10 cellular contexts compared by ENCODE assay signal in the genomic region with DNA sequence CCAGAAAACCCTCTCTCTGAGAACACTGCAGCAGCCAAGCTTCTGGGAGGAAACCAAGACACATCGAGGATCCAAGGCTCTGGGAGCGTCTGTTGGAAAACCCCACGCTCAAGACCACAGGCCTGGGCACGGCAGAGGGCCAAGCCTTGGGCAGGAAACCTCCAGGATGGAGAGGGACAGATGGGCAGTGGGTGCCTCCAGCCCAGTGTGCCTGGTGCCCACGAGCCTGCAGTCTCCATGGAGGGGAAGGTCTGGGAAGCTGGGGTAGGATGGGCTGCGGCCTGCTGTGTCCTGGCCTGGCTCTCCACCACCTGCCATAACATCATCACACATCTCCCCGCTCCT.
DNase-seq lines count a peak whose midpoint lies in the region; ATAC-seq, FAIRE-seq and TF ChIP-seq lines count a peak whose summit lies in the region.
"Had no signal": no experiment of that assay in that cellular context is flagged by ENCODE, and none has a peak within 500 bp of the region (broad histone marks: within the 10 kb centered on the region; RNA-seq: fewer than 3 reads in every experiment).

No MANE protein-coding gene starts in this region.

- peaks cover 44% of the 10 kb centered on the region for H3K4me1 ChIP-seq in DOHH2 (ENCODE audit: control insufficient read depth, low read length)
- peaks cover 34% of the 10 kb centered on the region for H3K4me1 ChIP-seq in RWPE2 (ENCODE audit: insufficient read depth, poor library complexity, severe bottlenecking)
- H3K4me1 ChIP-seq in rectal smooth muscle tissue (ENCODE audit: control insufficient read depth, insufficient read depth, low read length) = peaks cover 29% of the 10 kb centered on the region

- TF ChIP-seq CTCF in DOHH2 (IDR thresholded peaks at IDR 0.05; ENCODE audit: low read depth, low read length, poor library complexity, severe bottlenecking) (no peak), RWPE2 (IDR thresholded peaks at IDR 0.05; ENCODE audit: poor library complexity, severe bottlenecking) (no peak)

- H3K9me3 ChIP-seq in DOHH2 (ENCODE audit: control insufficient read depth, insufficient read depth, low read length) (no peaks in the 10 kb centered on the region), RWPE2 (ENCODE audit: severe bottlenecking) (no peaks in the 10 kb centered on the region)

- peaks cover 7% of the 10 kb centered on the region; the same call in 1 of the 2 replicates for H4K20me1 ChIP-seq in DOHH2 (ENCODE audit: control insufficient read depth, insufficient read depth, low read depth, low read length)

- H3K4me3 ChIP-seq in DOHH2 (ENCODE audit: low read length) = peak overlapping the region; percentile 53
- H3K4me3 ChIP-seq in RWPE2 (ENCODE audit: severe bottlenecking) = no peak overlapping the region
- H3K4me3 ChIP-seq in rectal smooth muscle tissue (ENCODE audit: low read length) = peak overlapping the region; percentile 0

- H3K27me3 ChIP-seq in DOHH2 (ENCODE audit: control insufficient read depth, low read length) = no peaks in the 10 kb centered on the region
- no peaks in the 10 kb centered on the region for H3K27me3 ChIP-seq in RWPE2 (ENCODE audit: insufficient read depth, poor library complexity, severe bottlenecking)
- H3K27me3 ChIP-seq in rectal smooth muscle tissue (ENCODE audit: control insufficient read depth, insufficient read depth, low read length) = no peaks in the 10 kb centered on the region

- H3K36me3 ChIP-seq in DOHH2 (ENCODE audit: control insufficient read depth, low read length) (peaks cover 15% of the 10 kb centered on the region), RWPE2 (ENCODE audit: low read depth) (no peaks in the 10 kb centered on the region), rectal smooth muscle tissue (ENCODE audit: control insufficient read depth, insufficient read depth, low read length) (peaks cover 4% of the 10 kb centered on the region)

- no peak for FAIRE-seq in frontal cortex (lab: Jason Lieb, UNC)
- FAIRE-seq: TTC549 had no signal

- H3K4me2 ChIP-seq in DOHH2 (ENCODE audit: low read length) = peak overlapping the region; percentile 59

- DNase-seq in RWPE2 (ENCODE audit: low spot score) (no peak), epithelial cell of prostate (ENCODE audit: low read depth, low spot score) (no peak), KG1 (lab: John Stamatoyannopoulos, UW) (no peak), H4 (ENCODE audit: low spot score) (no peak), frontal cortex (ENCODE audit: low spot score in 2 of 2) (no peak)
- DNase-seq: NCI-H1694 had no signal

- H3K27ac ChIP-seq in DOHH2 (ENCODE audit: low read depth, low read length) (peak overlapping the region; percentile 8; the same call in 1 of the 2 replicates), RWPE2 (ENCODE audit: poor library complexity, severe bottlenecking) (peak overlapping the region; percentile 52), epithelial cell of prostate (peak overlapping the region; percentile 80), rectal smooth muscle tissue (ENCODE audit: low read depth, low read length) (peak overlapping the region; percentile 84)

- H3F3A ChIP-seq in DOHH2 (ENCODE audit: control insufficient read depth, insufficient read depth) = no peaks in the 10 kb centered on the region

- H3K9me2 ChIP-seq in DOHH2 (replicated peaks; ENCODE audit: control insufficient read depth, low read length) = no peaks in the 10 kb centered on the region

- no peak overlapping the region for H3K9ac ChIP-seq in rectal smooth muscle tissue (ENCODE audit: low read length)

- peaks cover 63% of the 10 kb centered on the region for H3K79me2 ChIP-seq in DOHH2 (ENCODE audit: control insufficient read depth, low read length)

- ATAC-seq in RWPE2 (ENCODE audit: low read depth) = no peak
- no peak for ATAC-seq in GM18519 (IDR thresholded peaks at IDR 0.05; ENCODE audit: low FRiP score, unreplicated experiment)

Comparison
In these comparisons a context has a peak if more than half of its experiments do, and no peak if none do; other contexts are left out.
1. H3K27ac ChIP-seq: peak in every context shown above with its lines; median percentile 84 in rectal smooth muscle tissue; 80 in epithelial cell of prostate; 52 in RWPE2; 8 in DOHH2.